Comparison of ENCODE assay signal across 8 cellular contexts in the genomic region with DNA sequence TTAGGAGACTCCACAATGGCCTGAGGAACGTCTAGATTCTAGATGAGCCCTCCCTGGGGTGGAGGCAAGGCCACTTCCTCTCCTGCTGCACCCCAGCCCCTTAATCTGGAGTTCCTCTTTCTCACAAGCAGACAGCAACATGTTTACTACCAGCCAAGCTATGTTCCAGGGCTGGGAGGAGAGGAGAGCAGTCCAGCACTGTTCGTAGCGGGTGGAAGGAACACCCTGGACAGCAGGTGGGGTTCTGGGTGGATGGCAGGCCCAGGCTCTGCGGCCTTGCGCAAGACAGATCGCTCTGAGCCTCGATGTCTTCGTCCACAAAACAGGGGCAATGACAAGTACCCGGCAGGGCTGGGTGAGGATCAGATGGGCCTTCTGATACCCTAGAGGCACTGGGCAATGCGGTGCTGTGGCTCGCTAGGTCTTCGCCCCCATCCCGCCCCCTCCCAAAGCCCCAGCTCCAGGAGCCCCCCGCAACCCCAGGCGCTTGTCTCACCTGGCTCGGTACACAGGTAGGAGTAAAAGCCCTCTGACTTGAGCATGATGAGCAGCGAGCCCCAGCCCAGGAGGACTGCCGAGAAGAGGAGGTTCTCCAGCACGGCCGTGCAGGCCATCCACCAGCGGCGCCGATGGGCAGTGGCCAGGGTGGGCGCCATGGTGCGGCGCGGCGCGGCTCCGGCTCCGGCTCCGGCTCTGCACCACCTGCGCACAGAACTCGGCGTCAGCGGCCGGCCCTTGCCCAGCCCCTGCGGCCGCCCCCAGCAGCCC. TPM values are rescaled to one million over a fixed set of nuclear protein-coding genes. Genes with fewer than 3 reads are reported as not detected.
DNase-seq lines count a peak whose midpoint lies in the region; ATAC-seq, FAIRE-seq and TF ChIP-seq lines count a peak whose summit lies in the region.

No MANE protein-coding gene starts in this region.

- peak overlapping the region; percentile 69 for H3K4me3 Mint-ChIP-seq in activated T-helper 2 cell treated with anti-CD3 and anti-CD28 coated beads, Interferon-gamma antibody, Interleukin-2, Interleukin-4, amounts not matched to agents 10 μg/mL and 5 μg/mL and 100 μg/mL, durations not matched to agents 14 hours and 24 hours and 36 hours (ENCODE audit: low read depth)

- H3K27ac ChIP-seq in C4-2B: peak overlapping the region; percentile 86
- H3K27ac ChIP-seq in small intestine (ENCODE audit: low read depth in 1 of 2, low read length in 1 of 2): peak overlapping the region; percentile 61 to 92

- no peaks in the 10 kb centered on the region for H3K36me3 Mint-ChIP-seq in activated T-helper 2 cell treated with anti-CD3 and anti-CD28 coated beads, Interferon-gamma antibody, Interleukin-2, Interleukin-4, amounts not matched to agents 10 μg/mL and 5 μg/mL and 100 μg/mL, durations not matched to agents 14 hours and 24 hours and 36 hours (ENCODE audit: low read depth)

- DNase-seq in activated T-helper 2 cell treated with anti-CD3 and anti-CD28 coated beads, Interferon-gamma antibody, Interleukin-2, Interleukin-4, amounts not matched to agents 10 μg/mL and 5 μg/mL and 100 μg/mL, durations not matched to agents 14 hours and 24 hours and 36 hours (ENCODE audit: low spot score): no peak
- DNase-seq in hippocampal formation (lab: John Stamatoyannopoulos, UW) (peak; percentile 33 to 47), small intestine (no peak), NCI-H1048 (lab: John Stamatoyannopoulos, UW) (no peak), occipital lobe (lab: John Stamatoyannopoulos, UW) (no peak)

- peaks cover 35% of the 10 kb centered on the region for H3K27me3 Mint-ChIP-seq in activated T-helper 2 cell treated with anti-CD3 and anti-CD28 coated beads, Interferon-gamma antibody, Interleukin-2, Interleukin-4, amounts not matched to agents 10 μg/mL and 5 μg/mL and 100 μg/mL, durations not matched to agents 14 hours and 24 hours and 36 hours (ENCODE audit: low read depth)

- no peaks in the 10 kb centered on the region for H3K9me3 ChIP-seq in small intestine (ENCODE audit: control insufficient read depth, low read depth)

- peak overlapping the region; percentile 75 to 76 for H3K4me3 ChIP-seq in small intestine (ENCODE audit: low read depth in 1 of 2, low read length in 2 of 2)

- H3K27ac Mint-ChIP-seq in activated T-helper 2 cell treated with anti-CD3 and anti-CD28 coated beads, Interferon-gamma antibody, Interleukin-2, Interleukin-4, amounts not matched to agents 10 μg/mL and 5 μg/mL and 100 μg/mL, durations not matched to agents 14 hours and 24 hours and 36 hours: no peak overlapping the region

- intact Hi-C loops in activated T-helper 2 cell treated with anti-CD3 and anti-CD28 coated beads, Interferon-gamma antibody, Interleukin-2, Interleukin-4, amounts not matched to agents 10 μg/mL and 5 μg/mL and 100 μg/mL, durations not matched to agents 14 hours and 24 hours and 36 hours (cut with micrococcal nuclease): loop anchor here (10.0 kb wide), 1 partner anchor 353 kb away; the partner anchor contains the start of genes BHLHA9 and TRARG1

- FAIRE-seq in small intestine (lab: Jason Lieb, UNC): no peak

- 22 to 24% (median 22%) methylated on average over 26 to 39 of the region's 39 CpGs for WGBS in small intestine, 3 donors

- no peaks in the 10 kb centered on the region for H3K9me3 Mint-ChIP-seq in activated T-helper 2 cell treated with anti-CD3 and anti-CD28 coated beads, Interferon-gamma antibody, Interleukin-2, Interleukin-4, amounts not matched to agents 10 μg/mL and 5 μg/mL and 100 μg/mL, durations not matched to agents 14 hours and 24 hours and 36 hours

- H3K4me1 Mint-ChIP-seq in activated T-helper 2 cell treated with anti-CD3 and anti-CD28 coated beads, Interferon-gamma antibody, Interleukin-2, Interleukin-4, amounts not matched to agents 10 μg/mL and 5 μg/mL and 100 μg/mL, durations not matched to agents 14 hours and 24 hours and 36 hours (ENCODE audit: low read depth): peaks cover 9% of the 10 kb centered on the region

- no peaks in the 10 kb centered on the region for H3K36me3 ChIP-seq in small intestine (ENCODE audit: control insufficient read depth in 2 of 2, insufficient read depth in 2 of 2, low read length in 2 of 2)

- peaks cover 0 to 2% of the 10 kb centered on the region in 2 donors for H3K4me1 ChIP-seq in small intestine (ENCODE audit: control insufficient read depth in 2 of 2, insufficient read depth in 1 of 2, low read depth in 1 of 2, low read length in 1 of 2)

- H3K27me3 ChIP-seq in small intestine (ENCODE audit: control insufficient read depth in 2 of 2, insufficient read depth in 2 of 2, low read length in 2 of 2): no peaks in the 10 kb centered on the region

- ATAC-seq in HG03442 (IDR thresholded peaks at IDR 0.05; ENCODE audit: unreplicated experiment) (peak; percentile 2), HG03460 (IDR thresholded peaks at IDR 0.05; ENCODE audit: unreplicated experiment) (no peak)

- TF ChIP-seq CTCF in C4-2B (conservative IDR thresholded peaks at IDR 0.05): no peak

RNA-seq across cellular contexts. Expression of gene SLC43A2, which starts 1.2 kb away (rescaled TPM):
- total RNA-seq in activated T-helper 2 cell treated with anti-CD3 and anti-CD28 coated beads, Interferon-gamma antibody, Interleukin-2, Interleukin-4, amounts not matched to agents 10 μg/mL and 5 μg/mL and 100 μg/mL, durations not matched to agents 14 hours and 24 hours and 36 hours: 2.3 and 2.4 TPM in 2 replicates
- 10 to 100 TPM in 1 of 3 donors, 1 to 10 TPM in 2; 2.9 to 16.3 (median 3.5) TPM for polyA plus RNA-seq in small intestine
- 15.1 TPM for total RNA-seq in occipital lobe

RNA-seq across cellular contexts. Expression of gene SCARF1, which starts 18.1 kb away (rescaled TPM):
- total RNA-seq in activated T-helper 2 cell treated with anti-CD3 and anti-CD28 coated beads, Interferon-gamma antibody, Interleukin-2, Interleukin-4, amounts not matched to agents 10 μg/mL and 5 μg/mL and 100 μg/mL, durations not matched to agents 14 hours and 24 hours and 36 hours: 3.3 and 3.4 TPM in 2 replicates
- 1 to 10 TPM; 7.7 to 10.0 (median 8.9) TPM for polyA plus RNA-seq in small intestine
- total RNA-seq in occipital lobe: 3.9 TPM

RNA-seq across cellular contexts. Expression of gene RILP, which starts 22.3 kb away (rescaled TPM):
- total RNA-seq in activated T-helper 2 cell treated with anti-CD3 and anti-CD28 coated beads, Interferon-gamma antibody, Interleukin-2, Interleukin-4, amounts not matched to agents 10 μg/mL and 5 μg/mL and 100 μg/mL, durations not matched to agents 14 hours and 24 hours and 36 hours: 8.2 and 8.9 TPM in 2 replicates
- 100 to 1,000 TPM in 1 of 3 donors, 10 to 100 TPM in 2; 24.1 to 122 (median 85.7) TPM for polyA plus RNA-seq in small intestine
- 1.4 TPM for total RNA-seq in occipital lobe

RNA-seq across cellular contexts. Expression of gene PRPF8, which starts 57.3 kb away (rescaled TPM):
- 435 and 439 TPM in 2 replicates for total RNA-seq in activated T-helper 2 cell treated with anti-CD3 and anti-CD28 coated beads, Interferon-gamma antibody, Interleukin-2, Interleukin-4, amounts not matched to agents 10 μg/mL and 5 μg/mL and 100 μg/mL, durations not matched to agents 14 hours and 24 hours and 36 hours
- polyA plus RNA-seq in small intestine: 10 to 100 TPM; 61.1 to 87.2 (median 62.8) TPM
- total RNA-seq in occipital lobe: 71.1 TPM

Comparison
In these comparisons a context has a peak if more than half of its experiments do, and no peak if none do; other contexts are left out.
1. DNase-seq: peak in hippocampal formation (2 of 2); none in activated T-helper 2 cell treated with anti-CD3 and anti-CD28 coated beads, Interferon-gamma antibody, Interleukin-2, Interleukin-4, amounts not matched to agents 10 μg/mL and 5 μg/mL and 100 μg/mL, durations not matched to agents 14 hours and 24 hours and 36 hours (single experiment), small intestine (single experiment), NCI-H1048 (single experiment) and occipital lobe (single experiment).